8 cellular contexts compared by ENCODE assay signal in genomic region chr1:36285450-36286101, GRCh38. TPM values are rescaled to one million over a fixed set of nuclear protein-coding genes. Genes with fewer than 3 reads are reported as not detected.
DNase-seq lines count a peak whose midpoint lies in the region; FAIRE-seq and TF ChIP-seq lines count a peak whose summit lies in the region.

No MANE protein-coding gene starts in this region.

- peaks cover 14% of the 10 kb centered on the region; the same call in 1 of the 2 replicates for H3K79me2 ChIP-seq in Loucy (ENCODE audit: insufficient read depth, low read length)

- intact Hi-C loops in activated T-helper 2 cell treated with anti-CD3 and anti-CD28 coated beads, Interferon-gamma antibody, Interleukin-2, Interleukin-4, amounts not matched to agents 10 μg/mL and 5 μg/mL and 100 μg/mL, durations not matched to agents 14 hours and 24 hours and 36 hours (cut with micrococcal nuclease) = loop anchor here (1.0 to 5.0 kb wide), 4 partner anchors 63 to 188 kb away; partner anchors contain the start of genes THRAP3 and TRAPPC3
- intact Hi-C loops in vagina (cut with DNase I) = loop anchor here (10.0 kb wide), 1 partner anchor 131 kb away; the partner anchor contains the start of gene MAP7D1

- no peak overlapping the region for H3K4me2 ChIP-seq in Loucy (ENCODE audit: low read depth, low read length, poor library complexity, severe bottlenecking)

- no peaks in the 10 kb centered on the region for H3K9me3 ChIP-seq in Loucy (ENCODE audit: insufficient read depth, low read depth, low read length)
- no peaks in the 10 kb centered on the region for H3K9me3 ChIP-seq in vagina

- no peak overlapping the region for H2AFZ ChIP-seq in Loucy (ENCODE audit: low read length)

- H3K36me3 ChIP-seq in Loucy (ENCODE audit: insufficient read depth, low read length) (peaks cover 82% of the 10 kb centered on the region), vagina (peaks cover 0 to 58% of the 10 kb centered on the region in 2 donors)

- peak; percentile 78 for DNase-seq in Daoy (ENCODE audit: low read depth)
- peak; percentile 71 for DNase-seq in RCC 7860 (ENCODE audit: low spot score)
- DNase-seq in activated T-helper 2 cell treated with anti-CD3 and anti-CD28 coated beads, Interferon-gamma antibody, Interleukin-2, Interleukin-4, amounts not matched to agents 10 μg/mL and 5 μg/mL and 100 μg/mL, durations not matched to agents 14 hours and 24 hours and 36 hours (ENCODE audit: low spot score) = peak; percentile 51
- peak; percentile 93 for DNase-seq in fibroblast of villous mesenchyme (ENCODE audit: low read depth)
- DNase-seq in nucleus accumbens (lab: John Stamatoyannopoulos, UW) = peak in 29 of 56 donors; percentile 3 to 75 (median 25)
- no peak for DNase-seq in vagina (ENCODE audit: extremely low spot score in 2 of 2)
- no peak for DNase-seq in occipital lobe (lab: John Stamatoyannopoulos, UW)

- no peak for TF ChIP-seq POLR2A in vagina (IDR thresholded peaks at IDR 0.05)

- H3K4me3 ChIP-seq in Loucy (ENCODE audit: low read length, poor library complexity, severe bottlenecking) (no peak overlapping the region), fibroblast of villous mesenchyme (ENCODE audit: low read depth, low read length) (no peak overlapping the region), vagina (no peak overlapping the region)

- no peaks in the 10 kb centered on the region for H3K9me3 Mint-ChIP-seq in activated T-helper 2 cell treated with anti-CD3 and anti-CD28 coated beads, Interferon-gamma antibody, Interleukin-2, Interleukin-4, amounts not matched to agents 10 μg/mL and 5 μg/mL and 100 μg/mL, durations not matched to agents 14 hours and 24 hours and 36 hours

- H3K4me1 ChIP-seq in Loucy (ENCODE audit: insufficient read depth, low read length, poor library complexity, severe bottlenecking) (no peaks in the 10 kb centered on the region), vagina (peaks cover 10% of the 10 kb centered on the region)

- no peaks in the 10 kb centered on the region for H3F3A ChIP-seq in Loucy (ENCODE audit: low read depth)

- H3K9ac ChIP-seq in Loucy (ENCODE audit: low read depth, low read length, poor library complexity, severe bottlenecking) = no peak overlapping the region

- H3K27me3 ChIP-seq in Loucy (ENCODE audit: insufficient read depth, low read length, poor library complexity, severe bottlenecking) (no peaks in the 10 kb centered on the region), vagina (no peaks in the 10 kb centered on the region)

- no peaks in the 10 kb centered on the region for H3K9me2 ChIP-seq in Loucy (replicated peaks; ENCODE audit: low read depth, low read length)

- H3K27me3 Mint-ChIP-seq in activated T-helper 2 cell treated with anti-CD3 and anti-CD28 coated beads, Interferon-gamma antibody, Interleukin-2, Interleukin-4, amounts not matched to agents 10 μg/mL and 5 μg/mL and 100 μg/mL, durations not matched to agents 14 hours and 24 hours and 36 hours (ENCODE audit: low read depth) = no peaks in the 10 kb centered on the region

- H3K4me3 Mint-ChIP-seq in activated T-helper 2 cell treated with anti-CD3 and anti-CD28 coated beads, Interferon-gamma antibody, Interleukin-2, Interleukin-4, amounts not matched to agents 10 μg/mL and 5 μg/mL and 100 μg/mL, durations not matched to agents 14 hours and 24 hours and 36 hours (ENCODE audit: low read depth) = no peak overlapping the region

- peak; percentile 78 for TF ChIP-seq CTCF in Loucy (conservative IDR thresholded peaks at IDR 0.05; ENCODE audit: low read length)
- TF ChIP-seq CTCF in fibroblast of villous mesenchyme (IDR thresholded peaks at IDR 0.05; ENCODE audit: insufficient read depth, low read depth, low read length) = peak; percentile 72
- TF ChIP-seq CTCF in vagina (IDR thresholded peaks at IDR 0.05) = peak; percentile 45 to 79 (median 71)

- H3K36me3 Mint-ChIP-seq in activated T-helper 2 cell treated with anti-CD3 and anti-CD28 coated beads, Interferon-gamma antibody, Interleukin-2, Interleukin-4, amounts not matched to agents 10 μg/mL and 5 μg/mL and 100 μg/mL, durations not matched to agents 14 hours and 24 hours and 36 hours (ENCODE audit: low read depth) = peaks cover 76% of the 10 kb centered on the region

- no peak overlapping the region for H3K27ac ChIP-seq in vagina

- FAIRE-seq in RCC 7860 (lab: Jason Lieb, UNC) = peak; percentile 82

- peaks cover 13% of the 10 kb centered on the region for H4K20me1 ChIP-seq in Loucy (ENCODE audit: insufficient read depth, low read length, poor library complexity, severe bottlenecking)

- peaks cover 27% of the 10 kb centered on the region for H3K4me1 Mint-ChIP-seq in activated T-helper 2 cell treated with anti-CD3 and anti-CD28 coated beads, Interferon-gamma antibody, Interleukin-2, Interleukin-4, amounts not matched to agents 10 μg/mL and 5 μg/mL and 100 μg/mL, durations not matched to agents 14 hours and 24 hours and 36 hours (ENCODE audit: low read depth)

- peak overlapping the region; percentile 73 for H3K27ac Mint-ChIP-seq in activated T-helper 2 cell treated with anti-CD3 and anti-CD28 coated beads, Interferon-gamma antibody, Interleukin-2, Interleukin-4, amounts not matched to agents 10 μg/mL and 5 μg/mL and 100 μg/mL, durations not matched to agents 14 hours and 24 hours and 36 hours

RNA-seq across cellular contexts. Expression of gene SH3D21, which starts 20.6 kb away (rescaled TPM):
- 0.89 and 1.1 TPM in 2 replicates for total RNA-seq in Daoy (2014; rRNA removed; shearing (Covaris generic))
- 19.0 and 20.4 TPM in 2 replicates for total RNA-seq in activated T-helper 2 cell treated with anti-CD3 and anti-CD28 coated beads, Interferon-gamma antibody, Interleukin-2, Interleukin-4, amounts not matched to agents 10 μg/mL and 5 μg/mL and 100 μg/mL, durations not matched to agents 14 hours and 24 hours and 36 hours
- total RNA-seq in fibroblast of villous mesenchyme (3.9 and 5.8 TPM in 2 replicates), vagina (17.2 TPM), occipital lobe (3.0 TPM)

RNA-seq across cellular contexts. Expression of gene EVA1B, which starts 37.9 kb away (rescaled TPM):
- 28.1 and 44.1 TPM in 2 replicates for total RNA-seq in Daoy (2014; rRNA removed; shearing (Covaris generic))
- 10.7 and 11.0 TPM in 2 replicates for total RNA-seq in activated T-helper 2 cell treated with anti-CD3 and anti-CD28 coated beads, Interferon-gamma antibody, Interleukin-2, Interleukin-4, amounts not matched to agents 10 μg/mL and 5 μg/mL and 100 μg/mL, durations not matched to agents 14 hours and 24 hours and 36 hours
- 191 and 305 TPM in 2 replicates for total RNA-seq in fibroblast of villous mesenchyme
- 101 TPM for total RNA-seq in vagina
- total RNA-seq in occipital lobe = 4.5 TPM

Comparison
In these comparisons a context has a peak if more than half of its experiments do, and no peak if none do; other contexts are left out.
1. DNase-seq: peak in Daoy (single experiment), RCC 7860 (single experiment), activated T-helper 2 cell treated with anti-CD3 and anti-CD28 coated beads, Interferon-gamma antibody, Interleukin-2, Interleukin-4, amounts not matched to agents 10 μg/mL and 5 μg/mL and 100 μg/mL, durations not matched to agents 14 hours and 24 hours and 36 hours (single experiment), fibroblast of villous mesenchyme (single experiment) and nucleus accumbens (29 of 56); none in vagina (0 of 2) and occipital lobe (single experiment).
2. Peak in every context shown above with its lines, with median percentiles within 50 percentile points of each other: CTCF ChIP-seq.